Comparison of ENCODE assay signal across 23 cellular contexts in genomic region chr11:107651672-107652071, GRCh38.
A peak's percentile ranks its signal among the peaks of the same experiment; 100 is the strongest.
DNase-seq lines count a peak whose midpoint lies in the region; ATAC-seq, FAIRE-seq and TF ChIP-seq lines count a peak whose summit lies in the region.
"Had no signal": no experiment of that assay in that cellular context is flagged by ENCODE, and none has a peak within 500 bp of the region (broad histone marks: within the 10 kb centered on the region; RNA-seq: fewer than 3 reads in every experiment).

No MANE protein-coding gene starts in this region.

- no peak overlapping the region for H3K27ac ChIP-seq in GM23338 (ENCODE audit: low read depth)
- no peak overlapping the region for H3K27ac ChIP-seq in GM12878 (ENCODE audit: control insufficient read depth, insufficient read depth)
- H3K27ac ChIP-seq in mesendoderm (ENCODE audit: low read depth, low read length), result no peak overlapping the region
- H3K27ac ChIP-seq: dorsolateral prefrontal cortex, SJCRH30, tibial artery had no signal

- H3K79me1 ChIP-seq in mesendoderm (ENCODE audit: low read length), result no peaks in the 10 kb centered on the region

- H3K79me2 ChIP-seq in GM23338 (replicated peaks; ENCODE audit: insufficient read depth), result no peaks in the 10 kb centered on the region
- H3K79me2 ChIP-seq in GM12878 (ENCODE audit: control insufficient read depth, insufficient read depth, low read length), result no peaks in the 10 kb centered on the region
- no peaks in the 10 kb centered on the region for H3K79me2 ChIP-seq in mesendoderm (ENCODE audit: control insufficient read depth, insufficient read depth, low read length)

- no peak overlapping the region for H3K4me3 ChIP-seq in GM23338
- H3K4me3 ChIP-seq in GM12878, result no peak overlapping the region
- no peak overlapping the region for H3K4me3 ChIP-seq in mesendoderm (ENCODE audit: low read length)
- H3K4me3 ChIP-seq: dorsolateral prefrontal cortex, SJCRH30, tibial artery had no signal

- H3K4me1 ChIP-seq in GM23338 (ENCODE audit: insufficient read depth) (peaks cover 59% of the 10 kb centered on the region), GM12878 (ENCODE audit: control insufficient read depth, insufficient read depth, low read length) (no peaks in the 10 kb centered on the region), mesendoderm (ENCODE audit: control insufficient read depth, low read depth, low read length) (no peaks in the 10 kb centered on the region)
- H3K4me1 ChIP-seq: SJCRH30, tibial artery had no signal

- H3K9me3 Mint-ChIP-seq in GM23338, result no peaks in the 10 kb centered on the region
- H3K9me3 Mint-ChIP-seq: immature natural killer cell; natural killer cell treated with Interleukin-12 subunit alpha and Interleukin-12 subunit beta and Interleukin-15 and Interleukin-18, amount 100 ng/mL, for 72 hours; stimulated activated naive B cell treated with anti-CD40 and anti-IgM and Interleukin-4, amounts not matched to agents 10 μg/mL and 1 μg/mL and 100 μg/mL, for 72 hours had no signal

- SMC1A ChIA-PET in GM12878 (lab: Charles Lee; ENCODE audit: uncharacterized antibody, unreplicated experiment), result interaction anchor here (1.0 to 4.1 kb wide), 9 partner anchors 14 to 37 kb away, joined by 3 to 37 read pairs (median 6); no protein-coding TSS in a partner anchor

- no peak overlapping the region for H4K8ac ChIP-seq in mesendoderm (ENCODE audit: low read depth, low read length)

- FAIRE-seq in GM12878 (lab: Jason Lieb, UNC), result no peak

- H2BK120ac ChIP-seq in mesendoderm (ENCODE audit: low read depth, low read length), result no peak overlapping the region

- RAD21 ChIA-PET in GM12878 (lab: Charles Lee; ENCODE audit: unreplicated experiment), result interaction anchor here (1.2 to 1.9 kb wide), 3 partner anchors 19 to 37 kb away, joined by 4 to 22 read pairs (median 6); no protein-coding TSS in a partner anchor

- H2AK5ac ChIP-seq in mesendoderm (ENCODE audit: low read length), result no peak overlapping the region

- in situ Hi-C loops in GM12878 (cut with MboI), result no loop called here

- no peak overlapping the region for H3K4me3 Mint-ChIP-seq in GM23338
- H3K4me3 Mint-ChIP-seq: activated naive CD8-positive, alpha-beta T cell; immature natural killer cell; natural killer cell treated with Interleukin-12 subunit alpha and Interleukin-12 subunit beta and Interleukin-15 and Interleukin-18, amount 100 ng/mL, for 72 hours; stimulated activated naive B cell treated with anti-CD40 and anti-IgM and Interleukin-4, amounts not matched to agents 10 μg/mL and 1 μg/mL and 100 μg/mL, for 72 hours had no signal

- H3K36me3 ChIP-seq in GM23338 (ENCODE audit: insufficient read depth), result no peaks in the 10 kb centered on the region
- no peaks in the 10 kb centered on the region for H3K36me3 ChIP-seq in GM12878 (ENCODE audit: control insufficient read depth in 2 of 2, insufficient read depth in 2 of 2, low read length in 1 of 2)
- no peaks in the 10 kb centered on the region for H3K36me3 ChIP-seq in mesendoderm (ENCODE audit: control insufficient read depth, insufficient read depth, low read length)
- H3K36me3 ChIP-seq: tibial artery had no signal

- no peak overlapping the region for H3K4ac ChIP-seq in mesendoderm (ENCODE audit: low read depth, low read length)

- no peaks in the 10 kb centered on the region for H3K36me3 Mint-ChIP-seq in GM23338 (ENCODE audit: low read depth)
- H3K36me3 Mint-ChIP-seq: activated naive CD8-positive, alpha-beta T cell; immature natural killer cell; natural killer cell treated with Interleukin-12 subunit alpha and Interleukin-12 subunit beta and Interleukin-15 and Interleukin-18, amount 100 ng/mL, for 72 hours; stimulated activated naive B cell treated with anti-CD40 and anti-IgM and Interleukin-4, amounts not matched to agents 10 μg/mL and 1 μg/mL and 100 μg/mL, for 72 hours had no signal

- H3K9ac ChIP-seq in GM12878 (ENCODE audit: control insufficient read depth, insufficient read depth, low read length), result no peak overlapping the region
- no peak overlapping the region for H3K9ac ChIP-seq in mesendoderm (ENCODE audit: low read length)

- no peak overlapping the region for H3K56ac ChIP-seq in mesendoderm (ENCODE audit: low read length)

- H2AFZ ChIP-seq in GM23338 (no peak overlapping the region), GM12878 (ENCODE audit: control insufficient read depth, low read depth, low read length) (no peak overlapping the region)

- no peaks in the 10 kb centered on the region for H3K27me3 ChIP-seq in GM23338 (ENCODE audit: insufficient read depth)
- peaks cover 0 to 3% of the 10 kb centered on the region in 2 experiments; a peak in 2 of 4 replicates for H3K27me3 ChIP-seq in GM12878 (replicated peaks in 1 of 2; ENCODE audit: control insufficient read depth in 2 of 2, insufficient read depth in 2 of 2, low read length in 1 of 2)
- no peaks in the 10 kb centered on the region for H3K27me3 ChIP-seq in mesendoderm (ENCODE audit: insufficient read depth, low read length, poor library complexity)
- H3K27me3 ChIP-seq: dorsolateral prefrontal cortex, SJCRH30, tibial artery had no signal

- no peak for TF ChIP-seq RAD21 in GM12878 (IDR thresholded peaks at IDR 0.05; ENCODE audit: insufficient read depth, low read depth, low read length)

- DNase-seq in GM23338 (ENCODE audit: low spot score) (peak; percentile 44), LHCN-M2 (ENCODE audit: low read depth) (peak; percentile 20), GM12878 (ENCODE audit: low read depth, low spot score) (no peak), mesendoderm (peak; percentile 40), midbrain (lab: John Stamatoyannopoulos, UW) (no peak), NCI-H187 treated with DMSO at 0.1 percent for 48 hours (lab: John Stamatoyannopoulos, UW) (no peak)
- no peak for DNase-seq in activated CD4-positive, alpha-beta T cell treated with anti-CD3 and anti-CD28 coated beads, Interleukin-2, amount 50 U/mL, for 48 hours
- DNase-seq: activated CD4-positive, alpha-beta T cell treated with anti-CD3 and anti-CD28 coated beads, Interleukin-2, amount 50 U/mL, for 1 hour; activated T-cell treated with anti-CD3 and anti-CD28 coated beads, Interleukin-2, amount 50 U/mL, for 1 hour; Calu3; dorsolateral prefrontal cortex; GF-D8; glutamatergic neuron; GOT3; immature natural killer cell; NCI-H1694; SJCRH30; stimulated activated naive B cell treated with anti-CD40 and anti-IgM and Interleukin-4, amounts not matched to agents 10 μg/mL and 1 μg/mL and 100 μg/mL, for 72 hours; tibial artery had no signal

- whole genome bisulfite sequencing in GM12878 (ENCODE audit: insufficient coverage, insufficient replicate concordance, low lambda C conversion rate, missing lambda C conversion rate), result 32% methylated on average over 4 of the region's 4 CpGs
- no CpG with 5 or more reads among the region's 4 CpGs for WGBS in mesendoderm (ENCODE audit: extremely low coverage, insufficient coverage, low lambda C conversion rate)

- no peak overlapping the region for H4K5ac ChIP-seq in mesendoderm (ENCODE audit: low read length)

- H3K27me3 Mint-ChIP-seq in GM23338 (ENCODE audit: insufficient read depth, low read depth, poor library complexity), result no peaks in the 10 kb centered on the region

- TF ChIP-seq EP300 in GM12878 (IDR thresholded peaks at IDR 0.05; ENCODE audit: borderline replicate concordance in 1 of 2, control insufficient read depth in 1 of 2, low read depth in 2 of 2, low read length in 2 of 2), result no peak

- no peaks in the 10 kb centered on the region for H3F3A ChIP-seq in GM23338 (replicated peaks; ENCODE audit: low read depth)

- H3K4me1 Mint-ChIP-seq in GM23338, result peaks cover 57% of the 10 kb centered on the region
- H3K4me1 Mint-ChIP-seq: immature natural killer cell had no signal

- BruUV-seq in GM12878 (replicated peaks; lab: Mats Ljungman, UMichigan), result no TSS peak

- H3K9me2 ChIP-seq in GM23338 (ENCODE audit: insufficient read depth), result 0 out of 2 replicates have a peak, but pooled peaks cover 3% of the 10 kb centered on the region

- H2BK15ac ChIP-seq in mesendoderm (replicated peaks; ENCODE audit: low read depth), result no peak overlapping the region

- ATAC-seq in GM23338 (no peak), GM12878 (peak; percentile 32; the same call in 1 of the 3 replicates), HG02678 (IDR thresholded peaks at IDR 0.05; ENCODE audit: unreplicated experiment) (no peak)
- ATAC-seq: esophagus mucosa; natural killer cell treated with Interleukin-12 subunit alpha and Interleukin-12 subunit beta and Interleukin-15 and Interleukin-18, amount 100 ng/mL, for 72 hours had no signal

- H2BK5ac ChIP-seq in mesendoderm (ENCODE audit: low read length), result no peak overlapping the region

- TF ChIP-seq CTCF in GM23338 (conservative IDR thresholded peaks at IDR 0.05; ENCODE audit: low read depth in 2 of 2), result peak in 1 of 2 experiments; percentile 17; a peak in 2 of 4 replicates
- TF ChIP-seq CTCF in GM12878 (IDR thresholded peaks at IDR 0.05 in 2 of 3, conservative IDR thresholded peaks at IDR 0.05 in 1 of 3; ENCODE audit: control insufficient read depth in 2 of 3, extremely low read depth in 1 of 3, insufficient read depth in 1 of 3, low read depth in 3 of 3, low read length in 3 of 3), result no peak

- CTCF ChIA-PET in GM12878 (lab: Yijun Ruan, JAX), result interaction anchor here (0.8 to 4.9 kb wide), 14 partner anchors 9 to 119 kb away, joined by 3 to 46 read pairs (median 5); no protein-coding TSS in a partner anchor

- H3K4me2 ChIP-seq in GM23338, result no peak overlapping the region
- no peak overlapping the region for H3K4me2 ChIP-seq in GM12878 (ENCODE audit: control insufficient read depth, insufficient read depth)
- no peak overlapping the region for H3K4me2 ChIP-seq in mesendoderm (ENCODE audit: low read length)

- no peak overlapping the region for H3K18ac ChIP-seq in mesendoderm (ENCODE audit: low read length)

- no peak overlapping the region for H3K23ac ChIP-seq in mesendoderm (ENCODE audit: low read length)

- H4K20me1 ChIP-seq in GM23338 (replicated peaks; ENCODE audit: insufficient read depth) (no peaks in the 10 kb centered on the region), GM12878 (ENCODE audit: control insufficient read depth, insufficient read depth) (no peaks in the 10 kb centered on the region)

- POLR2A ChIA-PET in GM12878 (lab: Charles Lee), result no interaction called here

- no peak for TF ChIP-seq POLR2A in GM12878 (IDR thresholded peaks at IDR 0.05; ENCODE audit: low read depth, low read length)

- intact Hi-C loops in GM12878 (cut with micrococcal nuclease; ENCODE audit: unreplicated experiment), result no loop called here

- H3K27ac Mint-ChIP-seq in GM23338, result no peak overlapping the region
- H3K27ac Mint-ChIP-seq: activated naive CD8-positive, alpha-beta T cell; immature natural killer cell; natural killer cell treated with Interleukin-12 subunit alpha and Interleukin-12 subunit beta and Interleukin-15 and Interleukin-18, amount 100 ng/mL, for 72 hours; stimulated activated naive B cell treated with anti-CD40 and anti-IgM and Interleukin-4, amounts not matched to agents 10 μg/mL and 1 μg/mL and 100 μg/mL, for 72 hours had no signal

- no peaks in the 10 kb centered on the region for H3K9me3 ChIP-seq in GM12878 (replicated peaks; ENCODE audit: control insufficient read depth, insufficient read depth, low read length)
- H3K9me3 ChIP-seq: SJCRH30, tibial artery had no signal

TF ChIP-seq in GM23338, 12 proteins besides CTCF, POLR2A, EP300 and RAD21 (continues in another document):
- no peak for TF ChIP-seq EZH2 (IDR thresholded peaks at IDR 0.05; ENCODE audit: low read depth, unreplicated experiment)

TF ChIP-seq in GM12878, 131 proteins besides CTCF, POLR2A, EP300 and RAD21:
- TF ChIP-seq ZNF207 (IDR thresholded peaks at IDR 0.05; ENCODE audit: borderline replicate concordance), result no peak
- TF ChIP-seq WRNIP1 (IDR thresholded peaks at IDR 0.05; ENCODE audit: borderline replicate concordance, low read depth, low read length), result no peak
TF ChIP-seq in GM12878: peak in this region for 0.

Comparison
In these comparisons a context has a peak if more than half of its experiments do, and no peak if none do; other contexts are left out.
1. DNase-seq: peak in GM23338 (single experiment), LHCN-M2 (single experiment) and mesendoderm (single experiment); none in GM12878 (single experiment), activated CD4-positive, alpha-beta T cell treated with anti-CD3 and anti-CD28 coated beads, Interleukin-2, amount 50 U/mL, for 48 hours (0 of 2), midbrain (single experiment) and NCI-H187 treated with DMSO at 0.1 percent for 48 hours (single experiment).